ENCODE assay signal across 29 cellular contexts in the genomic region with DNA sequence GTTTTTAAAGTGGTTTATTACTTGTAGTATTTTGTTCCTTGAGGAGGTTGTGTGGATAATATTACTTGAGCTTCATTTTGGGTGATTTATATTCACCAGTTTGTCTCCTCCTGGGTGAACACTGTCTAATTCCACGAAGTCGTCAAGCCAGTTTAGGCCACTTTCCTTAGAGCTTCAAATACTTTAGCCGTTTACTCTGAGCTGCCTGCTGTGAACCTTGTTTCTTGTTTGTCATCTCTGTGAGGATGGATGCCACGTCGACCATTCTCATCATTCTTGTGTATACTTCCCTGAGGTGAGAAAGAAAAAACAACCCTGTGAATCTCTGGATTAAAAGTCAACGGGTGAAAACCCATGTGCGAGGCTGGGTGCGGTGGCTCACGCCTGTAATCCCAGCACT. TPM values are rescaled to one million over a fixed set of nuclear protein-coding genes. Genes with fewer than 3 reads are reported as not detected.
"Had no signal": no experiment of that assay in that cellular context is flagged by ENCODE, and none has a peak within 500 bp of the region (broad histone marks: within the 10 kb centered on the region; RNA-seq: fewer than 3 reads in every experiment).

No MANE protein-coding gene starts in this region.

- H3K9me3 ChIP-seq: gastrocnemius medialis, neutrophil, right atrium auricular region, upper lobe of right lung had no signal

- H3K36me3 ChIP-seq: gastrocnemius medialis, neutrophil, right atrium auricular region, upper lobe of right lung had no signal

- H3K4me3 Mint-ChIP-seq: activated naive CD4-positive, alpha-beta T cell treated with anti-CD3 and anti-CD28 coated beads, Interleukin-2, amount 10 ng/mL, durations not matched to agents 7 days and 5 days; activated naive CD8-positive, alpha-beta T cell treated with anti-CD3 and anti-CD28 coated beads, Interleukin-2, amount 50 U/mL, for 24 hours; brain; memory B cell; naive thymus-derived CD8-positive, alpha-beta T cell had no signal

- H3K36me3 Mint-ChIP-seq: activated naive CD4-positive, alpha-beta T cell treated with anti-CD3 and anti-CD28 coated beads, Interleukin-2, amount 10 ng/mL, durations not matched to agents 7 days and 5 days; brain; memory B cell; naive thymus-derived CD8-positive, alpha-beta T cell had no signal

- H3K27me3 ChIP-seq: right atrium auricular region, upper lobe of right lung had no signal

- H3K27ac ChIP-seq: dorsolateral prefrontal cortex, gastrocnemius medialis, neutrophil, right atrium auricular region, upper lobe of right lung had no signal

- H3K4me1 ChIP-seq: gastrocnemius medialis, right atrium auricular region had no signal

- FAIRE-seq: colon had no signal

- DNase-seq: activated CD4-positive, alpha-beta T cell treated with anti-CD3 and anti-CD28 coated beads, Interleukin-2, amount 50 U/mL, for 1 hour; activated CD4-positive, CD25-positive, alpha-beta regulatory T cell treated with anti-CD3 and anti-CD28 coated beads, Interleukin-2, amount 50 U/mL, for 72 hours; activated CD8-positive, alpha-beta memory T cell treated with anti-CD3 and anti-CD28 coated beads for 24 hours; activated CD8-positive, alpha-beta memory T cell treated with anti-CD3 and anti-CD28 coated beads, Interleukin-2, amount 50 U/mL, for 48 hours; activated effector memory CD4-positive, alpha-beta T cell treated with Interleukin-2 at 50 U/mL for 16 hours; activated naive CD4-positive, alpha-beta T cell treated with anti-CD3 and anti-CD28 coated beads, Interleukin-2, amount 10 ng/mL, durations not matched to agents 7 days and 5 days; activated naive CD8-positive, alpha-beta T cell treated with anti-CD3 and anti-CD28 coated beads, Interleukin-2, amount 50 U/mL, for 24 hours; activated T-cell treated with anti-CD3 and anti-CD28 coated beads, Interleukin-2, amount 50 U/mL, for 48 hours; anterior cingulate cortex; central memory CD4-positive, alpha-beta T cell; dorsolateral prefrontal cortex; erythroblast; gastrocnemius medialis; head of caudate nucleus; naive thymus-derived CD8-positive, alpha-beta T cell; stimulated activated CD4-positive, alpha-beta T cell treated with anti-CD3 and anti-CD28 coated beads, Interleukin-12 subunit alpha, Interleukin-12 subunit beta, amount 100 ng/mL, for 4 hours; stimulated activated CD4-positive, alpha-beta T cell treated with anti-CD3 and anti-CD28 coated beads, Interleukin-1b, Interleukin-23, amount 100 ng/mL, for 48 hours; stimulated activated naive CD8-positive, alpha-beta T cell treated with anti-CD3 and anti-CD28 coated beads, Interleukin-15, Interleukin-2, amounts not matched to agents 100 U/mL and 50 U/mL, for 24 hours; T1000; upper lobe of right lung had no signal

- H3K4me3 ChIP-seq: dorsolateral prefrontal cortex, gastrocnemius medialis, right atrium auricular region, upper lobe of right lung had no signal

- H3K9me3 Mint-ChIP-seq: activated naive CD4-positive, alpha-beta T cell treated with anti-CD3 and anti-CD28 coated beads, Interleukin-2, amount 10 ng/mL, durations not matched to agents 7 days and 5 days; activated naive CD8-positive, alpha-beta T cell treated with anti-CD3 and anti-CD28 coated beads, Interleukin-2, amount 50 U/mL, for 24 hours; memory B cell; naive thymus-derived CD8-positive, alpha-beta T cell had no signal

- H3K4me1 Mint-ChIP-seq: activated naive CD4-positive, alpha-beta T cell treated with anti-CD3 and anti-CD28 coated beads, Interleukin-2, amount 10 ng/mL, durations not matched to agents 7 days and 5 days; activated naive CD8-positive, alpha-beta T cell treated with anti-CD3 and anti-CD28 coated beads, Interleukin-2, amount 50 U/mL, for 24 hours; memory B cell; naive thymus-derived CD8-positive, alpha-beta T cell had no signal

- H3K27ac Mint-ChIP-seq: activated naive CD4-positive, alpha-beta T cell treated with anti-CD3 and anti-CD28 coated beads, Interleukin-2, amount 10 ng/mL, durations not matched to agents 7 days and 5 days; activated naive CD8-positive, alpha-beta T cell treated with anti-CD3 and anti-CD28 coated beads, Interleukin-2, amount 50 U/mL, for 24 hours; brain; memory B cell; naive thymus-derived CD8-positive, alpha-beta T cell had no signal

- ATAC-seq: activated naive CD8-positive, alpha-beta T cell treated with anti-CD3 and anti-CD28 coated beads, Interleukin-2, amount 50 U/mL, for 24 hours; gastrocnemius medialis; naive thymus-derived CD8-positive, alpha-beta T cell; stimulated activated naive CD8-positive, alpha-beta T cell treated with anti-CD3 and anti-CD28 coated beads, Interleukin-15, Interleukin-2, amounts not matched to agents 100 U/mL and 50 U/mL, for 24 hours; upper lobe of right lung had no signal

RNA-seq across cellular contexts. Expression of gene KRT24, which starts 9.0 kb away (rescaled TPM):
- total RNA-seq: dorsolateral prefrontal cortex; gastrocnemius medialis; kidney epithelial cell; liver; naive thymus-derived CD8-positive, alpha-beta T cell; posterior vena cava; right atrium auricular region; T-helper 1 cell treated with Interleukin-12 subunit alpha and Interleukin-12 subunit beta and Interleukin-4 antibody, amounts not matched to agents 30 ng/mL and 1 ng/mL, for 36 hours; upper lobe of right lung had no signal
- polyA plus RNA-seq: liver; naive thymus-derived CD8-positive, alpha-beta T cell had no signal

RNA-seq across cellular contexts. Expression of gene KRT222, which starts 29.6 kb away (rescaled TPM):
- total RNA-seq: gastrocnemius medialis; kidney epithelial cell; naive thymus-derived CD8-positive, alpha-beta T cell; T-helper 1 cell treated with Interleukin-12 subunit alpha and Interleukin-12 subunit beta and Interleukin-4 antibody, amounts not matched to agents 30 ng/mL and 1 ng/mL, for 36 hours had no signal
